20 cellular contexts compared by ENCODE assay signal in the genomic region with DNA sequence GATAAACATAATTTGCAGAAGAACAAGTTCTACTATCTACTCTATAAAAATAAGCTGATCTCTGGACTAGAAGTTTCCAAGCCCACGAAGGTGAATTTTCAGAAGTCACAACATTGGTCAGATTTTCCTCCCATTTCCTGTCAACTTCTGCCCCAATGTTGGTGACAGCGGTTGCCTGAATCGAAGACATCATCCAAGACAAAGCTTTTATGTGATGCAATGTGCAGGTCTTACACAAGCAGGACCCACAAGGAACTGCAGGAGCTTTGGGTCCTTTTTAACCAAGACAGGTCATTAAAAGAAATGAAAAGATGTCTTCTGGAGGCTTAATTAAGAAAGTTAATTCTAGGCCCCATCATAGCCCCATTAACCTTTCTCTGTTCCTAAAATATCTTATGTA.
DNase-seq lines count a peak whose midpoint lies in the region; TF ChIP-seq lines count a peak whose summit lies in the region.
"Had no signal": no experiment of that assay in that cellular context is flagged by ENCODE, and none has a peak within 500 bp of the region (broad histone marks: within the 10 kb centered on the region; RNA-seq: fewer than 3 reads in every experiment).

No MANE protein-coding gene starts in this region.

- WGBS in stomach, 5 donors, result 73 to 90% (median 87%) methylated on average over 3 of the region's 3 CpGs

- H3K36me3 ChIP-seq in stomach, result no peaks in the 10 kb centered on the region
- H3K36me3 ChIP-seq: BE2C had no signal

- H3K27me3 ChIP-seq in stomach, result no peaks in the 10 kb centered on the region
- H3K27me3 ChIP-seq: BE2C had no signal

- TF ChIP-seq EP300 in stomach (IDR thresholded peaks at IDR 0.05), result no peak

- peak; percentile 6 to 30 for DNase-seq in AML-193 (lab: John Stamatoyannopoulos, UW)
- peak; percentile 88 for DNase-seq in GF-D8 (lab: John Stamatoyannopoulos, UW)
- peak; percentile 34 for DNase-seq in NB4 (ENCODE audit: low read depth)
- DNase-seq in SKM-1 (lab: John Stamatoyannopoulos, UW; ENCODE audit: unreplicated experiment), result peak; percentile 38
- no peak for DNase-seq in stomach
- DNase-seq in putamen (ENCODE audit: low spot score), result no peak
- DNase-seq in stimulated activated CD8-positive, alpha-beta memory T cell treated with anti-CD3 and anti-CD28 coated beads, Interleukin-4, amount 100 ng/mL, for 48 hours, result no peak
- no peak for DNase-seq in mesenteric fat pad (ENCODE audit: low spot score)
- DNase-seq: 8988T; BE2C; C1 segment of cervical spinal cord; CD4-positive, alpha-beta memory T cell; DMS153; DMS79; GDM1; GOT3; H7; HFFc6; IMR-90 had no signal

- TF ChIP-seq POLR2A in NB4 (IDR thresholded peaks at IDR 0.05; ENCODE audit: extremely low read depth, insufficient read length), result no peak
- TF ChIP-seq POLR2A in stomach (IDR thresholded peaks at IDR 0.05), result no peak

- H3K4me3 ChIP-seq in NB4 (ENCODE audit: low read depth, low read length) (no peak overlapping the region), stomach (no peak overlapping the region)
- H3K4me3 ChIP-seq: K562 had no signal

- no peaks in the 10 kb centered on the region for H3K9me3 ChIP-seq in stomach
- H3K9me3 ChIP-seq: BE2C had no signal

- TF ChIP-seq CTCF in NB4 (IDR thresholded peaks at IDR 0.05; ENCODE audit: low read depth, low read length), result no peak
- no peak for TF ChIP-seq CTCF in stomach (IDR thresholded peaks at IDR 0.05)

- intact Hi-C loops in stomach (cut with DNase I; ENCODE audit: low total_unique reads), result no loop called here

- no peak overlapping the region for H3K27ac ChIP-seq in stomach

- no peaks in the 10 kb centered on the region for H3K4me1 ChIP-seq in stomach
- H3K4me1 ChIP-seq: BE2C had no signal

Comparison
In these comparisons a context has a peak if more than half of its experiments do, and no peak if none do; other contexts are left out.
1. DNase-seq: peak in AML-193 (2 of 2), GF-D8 (single experiment), NB4 (single experiment) and SKM-1 (single experiment); none in stomach (single experiment), putamen (single experiment), stimulated activated CD8-positive, alpha-beta memory T cell treated with anti-CD3 and anti-CD28 coated beads, Interleukin-4, amount 100 ng/mL, for 48 hours (single experiment) and mesenteric fat pad (single experiment).